ENCODE assay signal across 9 cellular contexts in genomic region chr17:81388612-81389367, GRCh38. TPM values are rescaled to one million over a fixed set of nuclear protein-coding genes. Genes with fewer than 3 reads are reported as not detected.
DNase-seq lines count a peak whose midpoint lies in the region; ATAC-seq, FAIRE-seq and TF ChIP-seq lines count a peak whose summit lies in the region.
"Had no signal": no experiment of that assay in that cellular context is flagged by ENCODE, and none has a peak within 500 bp of the region (broad histone marks: within the 10 kb centered on the region; RNA-seq: fewer than 3 reads in every experiment).

No MANE protein-coding gene starts in this region.

- H3K36me3 ChIP-seq in adipocyte (ENCODE audit: control insufficient read depth, insufficient read depth, low read length, severe bottlenecking) (no peaks in the 10 kb centered on the region), kidney (ENCODE audit: control insufficient read depth in 1 of 2, insufficient read depth in 2 of 2, low read length in 2 of 2) (no peaks in the 10 kb centered on the region), spleen (no peaks in the 10 kb centered on the region)

- FAIRE-seq in kidney (lab: Jason Lieb, UNC), result no peak

- ATAC-seq in HG02642 (IDR thresholded peaks at IDR 0.05; ENCODE audit: poor library complexity, unreplicated experiment), result no peak
- ATAC-seq: activated CD8-positive, alpha-beta T cell treated with anti-CD3 and anti-CD28 coated beads, Interleukin-2, amount 10 ng/mL, durations not matched to agents 7 days and 5 days had no signal

- TF ChIP-seq CTCF in kidney (IDR thresholded peaks at IDR 0.05; ENCODE audit: borderline replicate concordance, extremely low read depth, insufficient read depth) (no peak), spleen (IDR thresholded peaks at IDR 0.05 in 8 of 11, conservative IDR thresholded peaks at IDR 0.05 in 3 of 11) (no peak)

- 47 to 58% (median 53%) methylated on average over 11 to 19 of the region's 19 CpGs for WGBS in spleen, 5 donors

- no peaks in the 10 kb centered on the region for H3K9me3 ChIP-seq in adipocyte (ENCODE audit: control insufficient read depth, low read length)
- no peaks in the 10 kb centered on the region for H3K9me3 ChIP-seq in kidney (ENCODE audit: control insufficient read depth in 1 of 2, low read length in 2 of 2)
- H3K9me3 ChIP-seq in spleen, result no peaks in the 10 kb centered on the region

- H3K4me3 ChIP-seq in adipocyte (ENCODE audit: low read length), result peak overlapping the region; percentile 24
- no peak overlapping the region for H3K4me3 ChIP-seq in kidney (ENCODE audit: low read length in 2 of 2)
- no peak overlapping the region for H3K4me3 ChIP-seq in spleen

- H3K9ac ChIP-seq in adipocyte (ENCODE audit: low read length) (peak overlapping the region; percentile 95), kidney (ENCODE audit: low read length in 2 of 2) (peak overlapping the region; percentile 39 to 86)

- H3K27me3 ChIP-seq in adipocyte (replicated peaks; ENCODE audit: control insufficient read depth, insufficient read depth, low read length) (no peaks in the 10 kb centered on the region), spleen (replicated peaks in 1 of 7) (peaks cover 0 to 100% (median 48%) of the 10 kb centered on the region in 7 donors)

- peaks cover 47% of the 10 kb centered on the region for H3K4me1 ChIP-seq in adipocyte (ENCODE audit: control insufficient read depth, insufficient read depth, low read length)
- peaks cover 36 to 39% of the 10 kb centered on the region in 2 donors for H3K4me1 ChIP-seq in kidney (ENCODE audit: control insufficient read depth in 1 of 2, insufficient read depth in 1 of 2, low read depth in 1 of 2, low read length in 2 of 2)
- H3K4me1 ChIP-seq in spleen, result peaks cover 21 to 81% (median 67%) of the 10 kb centered on the region in 6 donors

- intact Hi-C loops in kidney (cut with DNase I), result no loop called here
- intact Hi-C loops in spleen (cut with DNase I; ENCODE audit: low total_unique reads), result no loop called here

- H3K27ac ChIP-seq in kidney (ENCODE audit: low read depth in 2 of 2, low read length in 2 of 2), result peak overlapping the region; percentile 94 to 97
- peak overlapping the region in 7 of 8 donors; percentile 82 to 95 (median 92) for H3K27ac ChIP-seq in spleen

- no peak for TF ChIP-seq POLR2A in spleen (IDR thresholded peaks at IDR 0.05)

- DNase-seq in NCI-H146 treated with DMSO at 0.1 percent for 48 hours (lab: John Stamatoyannopoulos, UW; ENCODE audit: unreplicated experiment) (peak; percentile 49), adipocyte (ENCODE audit: low read depth) (no peak), kidney (no peak), spleen (no peak), NCI-H510A (lab: John Stamatoyannopoulos, UW) (no peak), T-helper 9 cell (no peak)
- DNase-seq: activated CD8-positive, alpha-beta T cell treated with anti-CD3 and anti-CD28 coated beads, Interleukin-2, amount 10 ng/mL, durations not matched to agents 7 days and 5 days; NCI-H2171 treated with DMSO at 0.1 percent for 48 hours had no signal

RNA-seq across cellular contexts. Expression of gene BAHCC1, which starts 6.5 kb away (rescaled TPM):
- total RNA-seq in kidney (20.5 TPM), spleen (10 to 100 TPM in 6 of 7 donors, 1 to 10 TPM in 1; 8.7 to 20.3 (median 14.9) TPM)
- polyA plus RNA-seq in kidney (ENCODE audit: insufficient read depth, low read depth, low replicate concordance) (2.6 TPM), spleen (10 to 100 TPM in 1 of 3 donors, 1 to 10 TPM in 2; 1.7 to 10.2 (median 2.0) TPM)
